In the genomic region with DNA sequence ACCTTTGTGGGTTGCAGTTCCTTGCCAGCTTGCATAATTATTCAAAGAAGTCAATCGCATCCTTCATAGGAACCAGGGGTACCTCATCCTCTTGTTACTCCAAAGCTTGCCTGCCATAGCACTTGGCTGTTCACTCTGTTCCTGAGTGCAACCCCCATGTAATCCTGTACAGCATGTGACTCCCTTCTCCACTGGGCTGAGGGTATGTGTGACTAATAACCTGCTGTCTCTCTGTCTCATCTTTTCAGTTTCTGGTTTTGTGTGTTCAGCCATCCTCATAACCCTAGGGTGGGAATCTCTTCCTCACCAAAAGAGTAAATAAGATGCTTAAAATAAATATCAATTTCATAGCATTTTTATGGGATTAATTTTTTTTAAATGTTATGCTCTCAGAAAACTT, we compare ENCODE assay signal across 1 cellular context.
TF ChIP-seq lines count a peak whose summit lies in the region.

No MANE protein-coding gene starts in this region.

TF ChIP-seq in GM12878, 131 proteins besides CTCF, POLR2A, EP300 and RAD21 (continued from another document):
- TF ChIP-seq HSF1 (IDR thresholded peaks at IDR 0.05; ENCODE audit: low read depth, low read length) (no peak), RFX5 (IDR thresholded peaks at IDR 0.05; ENCODE audit: low read depth, low read length) (no peak), RELB (IDR thresholded peaks at IDR 0.05; ENCODE audit: low read depth) (no peak), TAF1 (IDR thresholded peaks at IDR 0.05; ENCODE audit: borderline replicate concordance, low read depth, low read length) (no peak), BMI1 (IDR thresholded peaks at IDR 0.05; ENCODE audit: borderline replicate concordance) (no peak), SREBF2 (IDR thresholded peaks at IDR 0.05; ENCODE audit: low read length) (no peak), SMAD5 (IDR thresholded peaks at IDR 0.05; ENCODE audit: low read depth) (no peak)
